Comparison of ENCODE assay signal across 11 cellular contexts in the genomic region with DNA sequence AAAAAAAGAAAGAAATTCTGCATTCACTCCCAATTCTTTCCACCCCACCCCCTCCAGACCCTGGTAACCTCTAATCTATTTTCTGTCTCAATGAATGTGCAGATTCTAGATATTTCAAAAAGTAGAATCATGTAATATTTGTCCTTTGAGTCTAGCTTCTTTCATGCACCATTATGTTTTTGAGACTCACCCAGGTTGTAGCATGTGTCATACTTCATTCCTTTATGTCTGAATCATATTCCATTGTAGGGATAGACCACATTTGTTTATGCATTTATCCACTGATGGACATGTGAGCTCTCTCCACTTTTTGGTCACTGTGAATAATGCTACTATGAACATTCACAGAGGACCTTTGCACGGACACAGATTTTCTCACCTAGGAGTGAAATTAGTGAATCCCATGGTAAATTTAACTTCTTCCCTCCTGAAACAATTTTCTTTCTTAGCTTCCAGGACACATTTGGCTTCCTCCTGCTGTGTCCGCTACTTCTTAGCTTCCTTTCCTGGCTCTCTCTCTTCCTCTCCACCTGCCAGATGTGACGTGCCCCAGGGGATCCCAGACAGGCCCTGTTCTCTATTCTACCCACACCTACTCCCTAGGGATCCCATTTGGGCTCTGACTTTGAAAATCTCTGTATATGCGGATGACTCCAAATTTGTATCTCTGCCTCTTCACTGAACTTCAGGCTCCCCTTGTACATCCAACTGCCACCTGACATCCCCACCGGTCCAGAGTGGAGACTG. TPM values are rescaled to one million over a fixed set of nuclear protein-coding genes. Genes with fewer than 3 reads are reported as not detected.
DNase-seq lines count a peak whose midpoint lies in the region; ATAC-seq and TF ChIP-seq lines count a peak whose summit lies in the region.
"Had no signal": no experiment of that assay in that cellular context is flagged by ENCODE, and none has a peak within 500 bp of the region (broad histone marks: within the 10 kb centered on the region; RNA-seq: fewer than 3 reads in every experiment).

No MANE protein-coding gene starts in this region.

- DNase-seq in NCI-H82 (lab: John Stamatoyannopoulos, UW) (peak; percentile 5), NCI-H82 treated with DMSO at 0.1 percent for 48 hours (lab: John Stamatoyannopoulos, UW; ENCODE audit: unreplicated experiment) (no peak), SK-N-MC (ENCODE audit: low read depth, low spot score) (peak; percentile 91), fibroblast of the aortic adventitia (ENCODE audit: low read depth) (peak; percentile 88), stromal cell of bone marrow (ENCODE audit: low read depth) (peak; percentile 75), NCI-H1417 treated with DMSO at 0.1 percent for 48 hours (lab: John Stamatoyannopoulos, UW) (no peak)
- no peak for DNase-seq in stimulated activated CD4-positive, alpha-beta T cell treated with anti-CD3 and anti-CD28 coated beads, Interleukin-1b, Interleukin-23, amount 100 ng/mL, for 48 hours
- DNase-seq: mesendoderm had no signal

- H3K4me3 ChIP-seq in SK-N-MC (peak overlapping the region; percentile 62), fibroblast of the aortic adventitia (ENCODE audit: low read depth, low read length) (no peak overlapping the region)
- H3K4me3 ChIP-seq: HAP-1 had no signal

- peak overlapping the region; percentile 99 for H3K27ac ChIP-seq in SK-N-MC

- no peaks in the 10 kb centered on the region for H3K36me3 ChIP-seq in SK-N-MC (ENCODE audit: insufficient read depth, low read length)
- H3K36me3 ChIP-seq: HAP-1 had no signal

- peak overlapping the region; percentile 52 for H3K9ac ChIP-seq in SK-N-MC (ENCODE audit: insufficient read length)

- ATAC-seq in activated CD4-positive, CD25-positive, alpha-beta regulatory T cell treated with anti-CD3 and anti-CD28 coated beads, Interleukin-2, amount 50 U/mL, for 24 hours, result no peak
- ATAC-seq: HepG2 had no signal

- no peaks in the 10 kb centered on the region for H3K9me3 ChIP-seq in SK-N-MC (ENCODE audit: low read depth, low read length)
- H3K9me3 ChIP-seq: HAP-1 had no signal

- TF ChIP-seq CTCF in fibroblast of the aortic adventitia (IDR thresholded peaks at IDR 0.05; ENCODE audit: insufficient read depth, low read length), result no peak

RNA-seq across cellular contexts. Expression of gene ARFGEF2, which starts 24.0 kb away (rescaled TPM):
- total RNA-seq in fibroblast of the aortic adventitia (ENCODE audit: low replicate concordance), result 31.6 and 52.7 TPM in 2 replicates

Comparison
In these comparisons a context has a peak if more than half of its experiments do, and no peak if none do; other contexts are left out.
1. DNase-seq: peak in NCI-H82 (single experiment), SK-N-MC (single experiment), fibroblast of the aortic adventitia (single experiment) and stromal cell of bone marrow (single experiment); none in NCI-H82 treated with DMSO at 0.1 percent for 48 hours (single experiment), stimulated activated CD4-positive, alpha-beta T cell treated with anti-CD3 and anti-CD28 coated beads, Interleukin-1b, Interleukin-23, amount 100 ng/mL, for 48 hours (single experiment) and NCI-H1417 treated with DMSO at 0.1 percent for 48 hours (single experiment).